In the genomic region with DNA sequence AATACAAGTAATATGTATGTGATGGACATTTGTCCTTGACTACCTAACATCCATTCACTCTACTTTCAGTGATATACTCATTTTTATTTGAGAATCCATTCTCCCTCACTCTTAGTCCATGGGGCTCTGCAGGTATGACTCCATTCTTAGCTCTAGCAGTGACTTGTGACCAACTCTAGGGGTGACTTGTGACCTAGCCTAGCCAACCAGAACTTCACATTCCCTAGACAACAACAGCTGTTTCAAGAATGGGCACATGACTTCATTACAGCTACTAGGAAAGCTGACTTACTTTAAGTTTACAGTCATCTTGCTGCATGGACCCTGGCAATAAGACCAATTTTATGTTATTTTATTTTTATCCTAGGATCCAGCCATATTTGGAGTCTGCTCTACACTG, we compare ENCODE assay signal across 2 cellular contexts.
TF ChIP-seq lines count a peak whose summit lies in the region.

No MANE protein-coding gene starts in this region.

TF ChIP-seq in IMR-90, 13 proteins besides CTCF, POLR2A, EP300 and RAD21:
- TF ChIP-seq RCOR1 (IDR thresholded peaks at IDR 0.05; ENCODE audit: insufficient replicate concordance, low read length), result no peak
- TF ChIP-seq, protein P1, sequence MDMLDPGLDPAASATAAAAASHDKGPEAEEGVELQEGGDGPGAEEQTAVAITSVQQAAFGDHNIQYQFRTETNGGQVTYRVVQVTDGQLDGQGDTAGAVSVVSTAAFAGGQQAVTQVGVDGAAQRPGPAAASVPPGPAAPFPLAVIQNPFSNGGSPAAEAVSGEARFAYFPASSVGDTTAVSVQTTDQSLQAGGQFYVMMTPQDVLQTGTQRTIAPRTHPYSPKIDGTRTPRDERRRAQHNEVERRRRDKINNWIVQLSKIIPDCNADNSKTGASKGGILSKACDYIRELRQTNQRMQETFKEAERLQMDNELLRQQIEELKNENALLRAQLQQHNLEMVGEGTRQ (IDR thresholded peaks at IDR 0.05; ENCODE audit: low read depth, low read length), result no peak
- TF ChIP-seq MXI1 (IDR thresholded peaks at IDR 0.05; ENCODE audit: borderline replicate concordance, low read depth, low read length), result no peak
- no peak for TF ChIP-seq FOS (IDR thresholded peaks at IDR 0.05; ENCODE audit: low read depth, low read length)
- no peak for TF ChIP-seq MAFK (IDR thresholded peaks at IDR 0.05; ENCODE audit: low read depth, low read length)
TF ChIP-seq in IMR-90: peak in this region for 0.

TF ChIP-seq in GM12878, 131 proteins besides CTCF, POLR2A, EP300 and RAD21:
- TF ChIP-seq, protein P2, sequence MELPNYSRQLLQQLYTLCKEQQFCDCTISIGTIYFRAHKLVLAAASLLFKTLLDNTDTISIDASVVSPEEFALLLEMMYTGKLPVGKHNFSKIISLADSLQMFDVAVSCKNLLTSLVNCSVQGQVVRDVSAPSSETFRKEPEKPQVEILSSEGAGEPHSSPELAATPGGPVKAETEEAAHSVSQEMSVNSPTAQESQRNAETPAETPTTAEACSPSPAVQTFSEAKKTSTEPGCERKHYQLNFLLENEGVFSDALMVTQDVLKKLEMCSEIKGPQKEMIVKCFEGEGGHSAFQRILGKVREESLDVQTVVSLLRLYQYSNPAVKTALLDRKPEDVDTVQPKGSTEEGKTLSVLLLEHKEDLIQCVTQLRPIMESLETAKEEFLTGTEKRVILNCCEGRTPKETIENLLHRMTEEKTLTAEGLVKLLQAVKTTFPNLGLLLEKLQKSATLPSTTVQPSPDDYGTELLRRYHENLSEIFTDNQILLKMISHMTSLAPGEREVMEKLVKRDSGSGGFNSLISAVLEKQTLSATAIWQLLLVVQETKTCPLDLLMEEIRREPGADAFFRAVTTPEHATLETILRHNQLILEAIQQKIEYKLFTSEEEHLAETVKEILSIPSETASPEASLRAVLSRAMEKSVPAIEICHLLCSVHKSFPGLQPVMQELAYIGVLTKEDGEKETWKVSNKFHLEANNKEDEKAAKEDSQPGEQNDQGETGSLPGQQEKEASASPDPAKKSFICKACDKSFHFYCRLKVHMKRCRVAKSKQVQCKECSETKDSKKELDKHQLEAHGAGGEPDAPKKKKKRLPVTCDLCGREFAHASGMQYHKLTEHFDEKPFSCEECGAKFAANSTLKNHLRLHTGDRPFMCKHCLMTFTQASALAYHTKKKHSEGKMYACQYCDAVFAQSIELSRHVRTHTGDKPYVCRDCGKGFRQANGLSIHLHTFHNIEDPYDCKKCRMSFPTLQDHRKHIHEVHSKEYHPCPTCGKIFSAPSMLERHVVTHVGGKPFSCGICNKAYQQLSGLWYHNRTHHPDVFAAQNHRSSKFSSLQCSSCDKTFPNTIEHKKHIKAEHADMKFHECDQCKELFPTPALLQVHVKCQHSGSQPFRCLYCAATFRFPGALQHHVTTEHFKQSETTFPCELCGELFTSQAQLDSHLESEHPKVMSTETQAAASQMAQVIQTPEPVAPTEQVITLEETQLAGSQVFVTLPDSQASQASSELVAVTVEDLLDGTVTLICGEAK (IDR thresholded peaks at IDR 0.05; ENCODE audit: borderline replicate concordance), result no peak
- TF ChIP-seq RAD51 (IDR thresholded peaks at IDR 0.05), result peak; percentile 32; the same call in 1 of the 2 replicates
